ENCODE assay signal across 15 cellular contexts in the genomic region with DNA sequence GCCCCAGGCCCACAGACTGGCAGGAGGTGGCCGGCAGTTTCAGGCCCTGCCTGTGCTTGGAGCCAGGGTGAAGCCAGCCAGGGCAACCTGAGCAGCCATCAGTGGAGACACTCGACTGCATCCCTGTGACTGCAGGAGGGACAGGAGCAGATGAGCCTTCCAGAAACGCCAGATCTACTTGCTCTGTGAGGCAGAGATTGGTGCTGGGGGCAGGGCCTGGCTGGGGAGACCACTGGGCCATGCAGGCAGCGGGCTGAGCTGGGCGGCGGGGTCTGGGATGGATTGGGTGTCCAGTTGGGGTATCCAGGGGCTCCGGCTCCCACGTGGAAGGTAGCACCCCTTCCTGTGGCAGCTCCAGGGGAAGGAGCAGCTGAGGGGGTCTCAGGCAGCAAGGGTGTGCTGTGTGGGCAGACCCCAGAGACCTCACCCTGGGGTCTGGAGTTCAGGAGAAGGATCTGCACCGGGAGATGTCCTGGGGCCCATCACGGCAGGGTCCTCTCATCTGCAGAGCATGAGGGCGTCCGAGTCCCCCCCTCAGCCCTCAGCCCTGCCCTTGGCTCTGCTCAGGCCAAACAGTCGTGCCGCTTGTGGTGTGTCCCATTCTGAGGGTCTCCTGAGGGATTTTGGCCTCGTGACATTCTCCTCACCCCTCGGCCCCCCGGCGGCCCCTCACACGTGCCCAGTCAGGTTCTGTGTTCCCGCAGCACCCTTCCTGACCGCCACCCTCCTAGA.
A peak's percentile ranks its signal among the peaks of the same experiment; 100 is the strongest.
DNase-seq lines count a peak whose midpoint lies in the region; ATAC-seq, FAIRE-seq and TF ChIP-seq lines count a peak whose summit lies in the region.
"Had no signal": no experiment of that assay in that cellular context is flagged by ENCODE, and none has a peak within 500 bp of the region (broad histone marks: within the 10 kb centered on the region; RNA-seq: fewer than 3 reads in every experiment).

No MANE protein-coding gene starts in this region.

- H3K4me3 ChIP-seq in left ventricle myocardium inferior (no peak overlapping the region), kidney (ENCODE audit: low read length in 2 of 2) (no peak overlapping the region), osteoblast (ENCODE audit: insufficient read depth, low read length) (no peak overlapping the region), brain microvascular endothelial cell (ENCODE audit: low read depth, low read length) (no peak overlapping the region)
- H3K4me3 ChIP-seq: BLaER1 treated with 17β-estradiol and CSF1 and Interleukin-3, amounts not matched to agents 10 nM and 100 nM; GM23248 had no signal

- H3K36me3 Mint-ChIP-seq in activated CD8-positive, alpha-beta T cell treated with anti-CD3 and anti-CD28 coated beads for 36 hours (ENCODE audit: low read depth): no peaks in the 10 kb centered on the region

- no peak for ATAC-seq in left cardiac atrium
- ATAC-seq in activated CD8-positive, alpha-beta T cell treated with anti-CD3 and anti-CD28 coated beads for 36 hours: no peak
- ATAC-seq: HCT116 had no signal

- POLR2A ChIA-PET in activated CD8-positive, alpha-beta T cell treated with anti-CD3 and anti-CD28 coated beads for 36 hours (lab: Charles Lee): no interaction called here

- H3K4me1 ChIP-seq in left ventricle myocardium inferior (no peaks in the 10 kb centered on the region), kidney (ENCODE audit: control insufficient read depth in 1 of 2, insufficient read depth in 1 of 2, low read depth in 1 of 2, low read length in 2 of 2) (no peaks in the 10 kb centered on the region), osteoblast (ENCODE audit: insufficient read depth, low read length) (no peaks in the 10 kb centered on the region)

- no peaks in the 10 kb centered on the region for H3K9me3 Mint-ChIP-seq in activated CD8-positive, alpha-beta T cell treated with anti-CD3 and anti-CD28 coated beads for 36 hours
- H3K9me3 Mint-ChIP-seq: CD4-positive, alpha-beta T cell had no signal

- no peak overlapping the region for H3K4me3 Mint-ChIP-seq in activated CD8-positive, alpha-beta T cell treated with anti-CD3 and anti-CD28 coated beads for 36 hours
- H3K4me3 Mint-ChIP-seq: CD4-positive, alpha-beta T cell had no signal

- no peaks in the 10 kb centered on the region for H3K79me2 ChIP-seq in osteoblast (ENCODE audit: insufficient read depth, low read length)

- in situ Hi-C loops in brain microvascular endothelial cell (cut with HindIII; ENCODE audit: low pct_ligation_motif_present, low sequenced_read_pairs): no loop called here

- TF ChIP-seq CTCF in left ventricle myocardium inferior (IDR thresholded peaks at IDR 0.05; ENCODE audit: borderline replicate concordance): no peak
- no peak for TF ChIP-seq CTCF in kidney (IDR thresholded peaks at IDR 0.05; ENCODE audit: borderline replicate concordance, extremely low read depth, insufficient read depth)
- no peak for TF ChIP-seq CTCF in osteoblast (IDR thresholded peaks at IDR 0.05; ENCODE audit: extremely low read depth, low read depth, low read length)
- TF ChIP-seq CTCF in activated CD8-positive, alpha-beta T cell treated with anti-CD3 and anti-CD28 coated beads for 36 hours (IDR thresholded peaks at IDR 0.05): no peak
- no peak for TF ChIP-seq CTCF in brain microvascular endothelial cell (IDR thresholded peaks at IDR 0.05; ENCODE audit: low read depth, low read length, missing control alignments)

- no peaks in the 10 kb centered on the region for H4K20me1 ChIP-seq in osteoblast (ENCODE audit: insufficient read depth, low read length)

- H3K4me1 Mint-ChIP-seq in activated CD8-positive, alpha-beta T cell treated with anti-CD3 and anti-CD28 coated beads for 36 hours (ENCODE audit: low read depth): no peaks in the 10 kb centered on the region

- intact Hi-C loops in left cardiac atrium (cut with DNase I) (no loop called here), left ventricle myocardium inferior (cut with micrococcal nuclease) (no loop called here), kidney (cut with DNase I) (no loop called here)
- intact Hi-C loops in activated CD8-positive, alpha-beta T cell treated with anti-CD3 and anti-CD28 coated beads for 36 hours (cut with micrococcal nuclease): no loop called here

- CTCF ChIA-PET in activated CD8-positive, alpha-beta T cell treated with anti-CD3 and anti-CD28 coated beads for 36 hours (lab: Charles Lee): no interaction called here

- FAIRE-seq in kidney (lab: Jason Lieb, UNC): no peak
- FAIRE-seq: H54 had no signal

- H3K9ac ChIP-seq in kidney (ENCODE audit: low read length in 2 of 2): no peak overlapping the region
- H3K9ac ChIP-seq: BLaER1 treated with 17β-estradiol and CSF1 and Interleukin-3, amounts not matched to agents 10 nM and 100 nM; GM23248 had no signal

- peaks cover 72% of the 10 kb centered on the region for H3K27me3 ChIP-seq in left ventricle myocardium inferior (ENCODE audit: low read depth)
- H3K27me3 ChIP-seq in osteoblast (ENCODE audit: insufficient read depth, low read length): no peaks in the 10 kb centered on the region
- no peaks in the 10 kb centered on the region for H3K27me3 ChIP-seq in brain microvascular endothelial cell (replicated peaks)

- H3K27ac ChIP-seq in left ventricle myocardium inferior (replicated peaks) (no peak overlapping the region), kidney (ENCODE audit: low read depth in 2 of 2, low read length in 2 of 2) (no peak overlapping the region), osteoblast (ENCODE audit: low read depth, low read length) (no peak overlapping the region), brain microvascular endothelial cell (no peak overlapping the region)
- H3K27ac ChIP-seq: BLaER1 treated with 17β-estradiol and CSF1 and Interleukin-3, amounts not matched to agents 10 nM and 100 nM; GM23248 had no signal

- no peak overlapping the region for H3K4me2 ChIP-seq in osteoblast (ENCODE audit: insufficient read depth, low read length)
- H3K4me2 ChIP-seq: BLaER1 treated with 17β-estradiol and CSF1 and Interleukin-3, amounts not matched to agents 10 nM and 100 nM had no signal

- peaks cover 2% of the 10 kb centered on the region for H3K27me3 Mint-ChIP-seq in activated CD8-positive, alpha-beta T cell treated with anti-CD3 and anti-CD28 coated beads for 36 hours

- H3K36me3 ChIP-seq in left ventricle myocardium inferior (no peaks in the 10 kb centered on the region), kidney (ENCODE audit: control insufficient read depth in 1 of 2, insufficient read depth in 2 of 2, low read length in 2 of 2) (no peaks in the 10 kb centered on the region), osteoblast (ENCODE audit: insufficient read depth, low read length) (no peaks in the 10 kb centered on the region), brain microvascular endothelial cell (replicated peaks) (no peaks in the 10 kb centered on the region)
- H3K36me3 ChIP-seq: BLaER1 treated with 17β-estradiol and CSF1 and Interleukin-3, amounts not matched to agents 10 nM and 100 nM had no signal

- no peak overlapping the region for H3K27ac Mint-ChIP-seq in activated CD8-positive, alpha-beta T cell treated with anti-CD3 and anti-CD28 coated beads for 36 hours
- H3K27ac Mint-ChIP-seq: CD4-positive, alpha-beta T cell had no signal

- H3K9me3 ChIP-seq in left ventricle myocardium inferior (replicated peaks): no peaks in the 10 kb centered on the region
- no peaks in the 10 kb centered on the region for H3K9me3 ChIP-seq in kidney (ENCODE audit: control insufficient read depth in 1 of 2, low read length in 2 of 2)
- H3K9me3 ChIP-seq in osteoblast (ENCODE audit: low read depth, low read length): no peaks in the 10 kb centered on the region

- DNase-seq in left cardiac atrium: peak; percentile 8
- DNase-seq in left ventricle myocardium inferior: no peak
- peak; percentile 68 for DNase-seq in kidney
- peak; percentile 81 for DNase-seq in osteoblast (ENCODE audit: insufficient read length, low spot score, missing footprints)
- no peak for DNase-seq in activated CD8-positive, alpha-beta T cell treated with anti-CD3 and anti-CD28 coated beads for 36 hours
- DNase-seq in brain microvascular endothelial cell: no peak
- no peak for DNase-seq in GM19238 (ENCODE audit: insufficient read length, low spot score)
- DNase-seq: 8988T; Calu3; CD4-positive, alpha-beta T cell; DMS 273 treated with DMSO at 0.1 percent for 48 hours; GM23248 had no signal

- H2AFZ ChIP-seq in osteoblast (ENCODE audit: low read length): no peak overlapping the region
- H2AFZ ChIP-seq: GM23248 had no signal

Comparison
In these comparisons a context has a peak if more than half of its experiments do, and no peak if none do; other contexts are left out.
1. DNase-seq: peak in left cardiac atrium (single experiment), kidney (single experiment) and osteoblast (single experiment); none in left ventricle myocardium inferior (single experiment), activated CD8-positive, alpha-beta T cell treated with anti-CD3 and anti-CD28 coated beads for 36 hours (single experiment), brain microvascular endothelial cell (single experiment) and GM19238 (single experiment).